ENCODE assay signal across 8 cellular contexts in genomic region chrX:150984164-150984824, GRCh38. TPM values are rescaled to one million over a fixed set of nuclear protein-coding genes. Genes with fewer than 3 reads are reported as not detected.
DNase-seq lines count a peak whose midpoint lies in the region; ATAC-seq lines count a peak whose summit lies in the region.

No MANE protein-coding gene starts in this region.

- H3K27me3 ChIP-seq in iPS-15b (ENCODE audit: control insufficient read depth, insufficient read depth, low read length) = peaks cover 10% of the 10 kb centered on the region

- ATAC-seq in HG03025 (IDR thresholded peaks at IDR 0.05; ENCODE audit: low FRiP score, unreplicated experiment) = peak; percentile 1
- ATAC-seq in activated T-cell treated with anti-CD3 and anti-CD28 coated beads, Interleukin-2, amount 50 U/mL, for 72 hours (replicated peaks in 1 of 2) = peak in 1 of 2 donors; percentile 10
- no peak for ATAC-seq in stimulated activated effector memory CD8-positive, alpha-beta T cell treated with anti-CD3 and anti-CD28 coated beads, Interleukin-12 subunit alpha, Interleukin-12 subunit beta, amount 100 ng/mL, for 72 hours

- peak; percentile 65 for DNase-seq in activated effector memory CD4-positive, alpha-beta T cell treated with anti-CD3 and anti-CD28 coated beads, Interleukin-2, amount 50 U/mL, for 16 hours
- no peak for DNase-seq in activated effector memory CD4-positive, alpha-beta T cell treated with Interleukin-2 at 50 U/mL for 16 hours
- peak; percentile 10 to 14 for DNase-seq in activated T-cell treated with anti-CD3 and anti-CD28 coated beads, Interleukin-2, amount 50 U/mL, for 72 hours
- peak in 1 of 2 donors; percentile 50 for DNase-seq in stimulated activated effector memory CD8-positive, alpha-beta T cell treated with anti-CD3 and anti-CD28 coated beads, Interleukin-12 subunit alpha, Interleukin-12 subunit beta, amount 100 ng/mL, for 72 hours (ENCODE audit: low spot score in 2 of 2)
- DNase-seq in amniotic stem cell (lab: John Stamatoyannopoulos, UW) (no peak), middle frontal gyrus (ENCODE audit: extremely low spot score, low spot score) (no peak)

- no peaks in the 10 kb centered on the region for H3K4me1 Mint-ChIP-seq in activated T-cell treated with anti-CD3 and anti-CD28 coated beads, Interleukin-2, amount 50 U/mL, for 72 hours (ENCODE audit: low read depth)
- peaks cover 4% of the 10 kb centered on the region for H3K4me1 Mint-ChIP-seq in stimulated activated effector memory CD8-positive, alpha-beta T cell treated with anti-CD3 and anti-CD28 coated beads, Interleukin-12 subunit alpha, Interleukin-12 subunit beta, amount 100 ng/mL, for 72 hours

- peaks cover 8 to 10% of the 10 kb centered on the region in 2 donors for H3K36me3 Mint-ChIP-seq in activated T-cell treated with anti-CD3 and anti-CD28 coated beads, Interleukin-2, amount 50 U/mL, for 72 hours (ENCODE audit: insufficient read depth in 2 of 2)
- peaks cover 17% of the 10 kb centered on the region for H3K36me3 Mint-ChIP-seq in stimulated activated effector memory CD8-positive, alpha-beta T cell treated with anti-CD3 and anti-CD28 coated beads, Interleukin-12 subunit alpha, Interleukin-12 subunit beta, amount 100 ng/mL, for 72 hours

- peak overlapping the region; percentile 63 for H3K4me3 ChIP-seq in iPS-15b (ENCODE audit: low read depth, low read length)

- peaks cover 4% of the 10 kb centered on the region for H3K36me3 ChIP-seq in iPS-15b (ENCODE audit: control insufficient read depth, insufficient read depth, low read length)

- no peak overlapping the region for H3K9ac ChIP-seq in iPS-15b (ENCODE audit: low read depth, low read length)

- peak overlapping the region; percentile 75 to 88 for H3K4me3 Mint-ChIP-seq in activated T-cell treated with anti-CD3 and anti-CD28 coated beads, Interleukin-2, amount 50 U/mL, for 72 hours
- peak overlapping the region; percentile 60 for H3K4me3 Mint-ChIP-seq in stimulated activated effector memory CD8-positive, alpha-beta T cell treated with anti-CD3 and anti-CD28 coated beads, Interleukin-12 subunit alpha, Interleukin-12 subunit beta, amount 100 ng/mL, for 72 hours

- peaks cover 14% of the 10 kb centered on the region for H3K27me3 Mint-ChIP-seq in activated T-cell treated with anti-CD3 and anti-CD28 coated beads, Interleukin-2, amount 50 U/mL, for 72 hours (ENCODE audit: low read depth)

- peak overlapping the region; percentile 72 for H3K27ac Mint-ChIP-seq in activated T-cell treated with anti-CD3 and anti-CD28 coated beads, Interleukin-2, amount 50 U/mL, for 72 hours
- peak overlapping the region; percentile 56 for H3K27ac Mint-ChIP-seq in stimulated activated effector memory CD8-positive, alpha-beta T cell treated with anti-CD3 and anti-CD28 coated beads, Interleukin-12 subunit alpha, Interleukin-12 subunit beta, amount 100 ng/mL, for 72 hours

- no peaks in the 10 kb centered on the region for H3K9me3 ChIP-seq in iPS-15b (ENCODE audit: control insufficient read depth, insufficient read depth, low read length)

- H3K9me3 Mint-ChIP-seq in activated T-cell treated with anti-CD3 and anti-CD28 coated beads, Interleukin-2, amount 50 U/mL, for 72 hours = no peaks in the 10 kb centered on the region
- no peaks in the 10 kb centered on the region for H3K9me3 Mint-ChIP-seq in stimulated activated effector memory CD8-positive, alpha-beta T cell treated with anti-CD3 and anti-CD28 coated beads, Interleukin-12 subunit alpha, Interleukin-12 subunit beta, amount 100 ng/mL, for 72 hours

- peaks cover 2% of the 10 kb centered on the region for H3K4me1 ChIP-seq in iPS-15b (ENCODE audit: control insufficient read depth, insufficient read depth, low read length)

RNA-seq across cellular contexts. Expression of gene HMGB3, which starts 1.2 kb away (rescaled TPM):
- total RNA-seq in activated T-cell treated with anti-CD3 and anti-CD28 coated beads, Interleukin-2, amount 50 U/mL, for 72 hours = 10 to 100 TPM; 22.8 to 28.1 TPM

Comparison
In these comparisons a context has a peak if more than half of its experiments do, and no peak if none do; other contexts are left out.
1. DNase-seq: peak in activated effector memory CD4-positive, alpha-beta T cell treated with anti-CD3 and anti-CD28 coated beads, Interleukin-2, amount 50 U/mL, for 16 hours (single experiment) and activated T-cell treated with anti-CD3 and anti-CD28 coated beads, Interleukin-2, amount 50 U/mL, for 72 hours (2 of 2); none in activated effector memory CD4-positive, alpha-beta T cell treated with Interleukin-2 at 50 U/mL for 16 hours (single experiment), amniotic stem cell (single experiment) and middle frontal gyrus (single experiment).